17 cellular contexts compared by ENCODE assay signal in the genomic region with DNA sequence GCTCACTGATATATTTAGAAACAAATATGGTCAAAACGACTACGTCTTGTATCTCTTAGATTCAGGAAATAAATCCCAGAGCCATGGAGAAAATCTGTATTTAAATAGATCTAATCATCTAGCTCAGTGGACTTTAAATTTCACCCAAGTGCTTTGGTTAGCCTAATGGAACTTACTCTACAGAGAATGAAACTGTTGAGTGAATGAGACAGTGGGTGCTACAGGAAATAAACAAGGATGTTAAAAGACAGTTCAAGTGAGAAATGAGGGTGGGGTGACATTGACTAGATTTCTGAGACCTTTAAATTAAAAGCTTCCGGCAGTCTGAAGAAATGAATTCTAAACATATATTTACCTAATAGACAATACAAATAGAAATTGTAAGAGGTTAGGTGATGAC.
DNase-seq lines count a peak whose midpoint lies in the region; ATAC-seq and TF ChIP-seq lines count a peak whose summit lies in the region.
"Had no signal": no experiment of that assay in that cellular context is flagged by ENCODE, and none has a peak within 500 bp of the region (broad histone marks: within the 10 kb centered on the region; RNA-seq: fewer than 3 reads in every experiment).

No MANE protein-coding gene starts in this region.

- no peak for TF ChIP-seq POLR2A in sigmoid colon (IDR thresholded peaks at IDR 0.05)

- H3K27me3 ChIP-seq in mammary epithelial cell (ENCODE audit: insufficient read depth, low read length) = no peaks in the 10 kb centered on the region
- no peaks in the 10 kb centered on the region for H3K27me3 ChIP-seq in DND-41 (ENCODE audit: insufficient read depth, low read length, poor library complexity)
- H3K27me3 ChIP-seq in sigmoid colon = no peaks in the 10 kb centered on the region

- H3K4me1 ChIP-seq in mammary epithelial cell (ENCODE audit: insufficient read depth, low read length) (no peaks in the 10 kb centered on the region), DND-41 (ENCODE audit: insufficient read depth, low read length) (peaks cover 23% of the 10 kb centered on the region), sigmoid colon (no peaks in the 10 kb centered on the region)
- H3K4me1 ChIP-seq: HAP-1 had no signal

- intact Hi-C loops in MCF 10A (cut with micrococcal nuclease) (no loop called here), mammary epithelial cell (cut with micrococcal nuclease) (no loop called here), sigmoid colon (cut with DNase I) (no loop called here)

- peak overlapping the region; percentile 92 for H3K27ac Mint-ChIP-seq in MCF 10A (ENCODE audit: low read depth, unreplicated experiment)
- H3K27ac Mint-ChIP-seq in HFFc6 = peak overlapping the region; percentile 3; the same call in 1 of the 2 replicates
- H3K27ac Mint-ChIP-seq in glutamatergic neuron (ENCODE audit: unreplicated experiment) = peak overlapping the region; percentile 75
- H3K27ac Mint-ChIP-seq: CD4-positive, alpha-beta memory T cell had no signal

- H3K27me3 Mint-ChIP-seq in MCF 10A (ENCODE audit: insufficient read depth, unreplicated experiment) = no peaks in the 10 kb centered on the region
- H3K27me3 Mint-ChIP-seq in HFFc6 (ENCODE audit: insufficient read depth) = no peaks in the 10 kb centered on the region; the same call in 1 of the 2 replicates
- peaks cover 4% of the 10 kb centered on the region for H3K27me3 Mint-ChIP-seq in glutamatergic neuron (ENCODE audit: unreplicated experiment)
- H3K27me3 Mint-ChIP-seq: CD4-positive, alpha-beta memory T cell had no signal

- no peak for TF ChIP-seq EP300 in sigmoid colon (IDR thresholded peaks at IDR 0.05)

- H2AFZ ChIP-seq in mammary epithelial cell (ENCODE audit: low read depth, low read length) = no peak overlapping the region
- H2AFZ ChIP-seq in DND-41 (ENCODE audit: low read depth, low read length) = 0 out of 2 replicates have a peak overlapping the region, but pooled peaks have one; percentile 34

- BruUV-seq in MCF 10A (replicated peaks; lab: Mats Ljungman, UMichigan) (no TSS peak), mammary epithelial cell (replicated peaks; lab: Mats Ljungman, UMichigan) (no TSS peak)

- CTCF ChIA-PET in MCF 10A (lab: Yijun Ruan, JAX) (no interaction called here), mammary epithelial cell (lab: Charles Lee; ENCODE audit: low non-redundant PET) (no interaction called here)

- H3K27ac ChIP-seq in mammary epithelial cell (ENCODE audit: insufficient read depth, low read depth, low read length) (no peak overlapping the region), DND-41 (ENCODE audit: low read length) (no peak overlapping the region; the same call in 1 of the 2 replicates), sigmoid colon (no peak overlapping the region)
- H3K27ac ChIP-seq: A549 had no signal

- H3K36me3 Mint-ChIP-seq in MCF 10A (ENCODE audit: insufficient read depth, unreplicated experiment) = no peaks in the 10 kb centered on the region
- H3K36me3 Mint-ChIP-seq in HFFc6 (ENCODE audit: low read depth) = no peaks in the 10 kb centered on the region
- H3K36me3 Mint-ChIP-seq in glutamatergic neuron (ENCODE audit: unreplicated experiment) = no peaks in the 10 kb centered on the region
- H3K36me3 Mint-ChIP-seq: CD4-positive, alpha-beta memory T cell had no signal

- no peak overlapping the region for H3K4me3 Mint-ChIP-seq in MCF 10A (ENCODE audit: unreplicated experiment)
- H3K4me3 Mint-ChIP-seq in HFFc6 = no peak overlapping the region
- H3K4me3 Mint-ChIP-seq in glutamatergic neuron (ENCODE audit: unreplicated experiment) = peak overlapping the region; percentile 20
- H3K4me3 Mint-ChIP-seq: CD4-positive, alpha-beta memory T cell had no signal

- no peaks in the 10 kb centered on the region for H4K20me1 ChIP-seq in mammary epithelial cell (ENCODE audit: insufficient read depth, low read length)
- H4K20me1 ChIP-seq in DND-41 (ENCODE audit: insufficient read depth, low read length) = no peaks in the 10 kb centered on the region

- peaks cover 12% of the 10 kb centered on the region for H3K4me1 Mint-ChIP-seq in MCF 10A (ENCODE audit: insufficient read depth, unreplicated experiment)
- H3K4me1 Mint-ChIP-seq in HFFc6 (ENCODE audit: low read depth) = peaks cover 17% of the 10 kb centered on the region
- H3K4me1 Mint-ChIP-seq in glutamatergic neuron (ENCODE audit: low read depth, unreplicated experiment) = peaks cover 27% of the 10 kb centered on the region
- H3K4me1 Mint-ChIP-seq: CD4-positive, alpha-beta memory T cell had no signal

- WGBS in mammary epithelial cell (ENCODE audit: low coverage, missing lambda C conversion rate) = 51% methylated on average over 3 of the region's 3 CpGs
- whole genome bisulfite sequencing in sigmoid colon, 2 donors = 75 to 81% methylated on average over 3 of the region's 3 CpGs

- TF ChIP-seq CTCF in MCF 10A (IDR thresholded peaks at IDR 0.05; ENCODE audit: unreplicated experiment) (no peak), mammary epithelial cell (conservative IDR thresholded peaks at IDR 0.05 in 1 of 2, IDR thresholded peaks at IDR 0.05 in 1 of 2; ENCODE audit: extremely low read depth in 1 of 2, insufficient read depth in 1 of 2, low read depth in 1 of 2, low read length in 2 of 2) (no peak), DND-41 (IDR thresholded peaks at IDR 0.05; ENCODE audit: borderline replicate concordance, extremely low read depth, low read length, poor library complexity, severe bottlenecking) (no peak), HFFc6 (IDR thresholded peaks at IDR 0.05) (no peak), glutamatergic neuron (IDR thresholded peaks at IDR 0.05; ENCODE audit: partially characterized antibody, unreplicated experiment) (no peak), sigmoid colon (IDR thresholded peaks at IDR 0.05) (no peak)

- H3K79me2 ChIP-seq in mammary epithelial cell (ENCODE audit: insufficient read depth, low read length) = no peaks in the 10 kb centered on the region
- no peaks in the 10 kb centered on the region for H3K79me2 ChIP-seq in DND-41 (ENCODE audit: insufficient read depth, low read length)

- H3K4me3 ChIP-seq in mammary epithelial cell (replicated peaks in 1 of 3; ENCODE audit: insufficient read depth in 1 of 3, low read depth in 2 of 3, low read length in 3 of 3) = no peak overlapping the region
- no peak overlapping the region for H3K4me3 ChIP-seq in DND-41 (ENCODE audit: low read depth in 1 of 2, low read length in 2 of 2)
- H3K4me3 ChIP-seq in sigmoid colon = no peak overlapping the region
- H3K4me3 ChIP-seq: A549, HAP-1 had no signal

- in situ Hi-C loops in mammary epithelial cell (cut with MboI; ENCODE audit: low sequenced_read_pairs in 2 of 2) = no loop called here

- H3K9me3 ChIP-seq in mammary epithelial cell (replicated peaks; ENCODE audit: insufficient read depth, low read length) (no peaks in the 10 kb centered on the region), DND-41 (ENCODE audit: insufficient read depth, low read length, severe bottlenecking) (no peaks in the 10 kb centered on the region), sigmoid colon (no peaks in the 10 kb centered on the region)
- H3K9me3 ChIP-seq: A549, HAP-1 had no signal

- dilution Hi-C loops in mammary epithelial cell (cut with HindIII; ENCODE audit: low sequenced_read_pairs) = no loop called here

- DNase-seq in MCF 10A (ENCODE audit: unreplicated experiment) (no peak), mammary epithelial cell (no peak), DND-41 (no peak), HFFc6 (no peak), glutamatergic neuron (no peak), sigmoid colon (no peak)
- DNase-seq in activated CD8-positive, alpha-beta memory T cell treated with anti-CD3 and anti-CD28 coated beads for 24 hours = no peak
- DNase-seq: 8988T; C1 segment of cervical spinal cord; Calu3; CD4-positive, alpha-beta memory T cell; COR-L47; DMS79; GOT3 had no signal

- ATAC-seq in DND-41 (ENCODE audit: insufficient read depth, low read depth) (peak; percentile 58; the same call in 1 of the 3 replicates), GM19455 (IDR thresholded peaks at IDR 0.05; ENCODE audit: unreplicated experiment) (no peak)

- H3K36me3 ChIP-seq in mammary epithelial cell (ENCODE audit: insufficient read depth, low read length) = no peaks in the 10 kb centered on the region
- H3K36me3 ChIP-seq in DND-41 (ENCODE audit: insufficient read depth, low read length) = no peaks in the 10 kb centered on the region
- no peaks in the 10 kb centered on the region for H3K36me3 ChIP-seq in sigmoid colon
- H3K36me3 ChIP-seq: HAP-1 had no signal

- H3K4me2 ChIP-seq in mammary epithelial cell (ENCODE audit: insufficient read depth, low read depth, low read length) (no peak overlapping the region), DND-41 (ENCODE audit: insufficient read depth, low read length) (no peak overlapping the region)

- POLR2A ChIA-PET in MCF 10A (lab: Yijun Ruan, JAX) = interaction anchor here (0.9 kb wide), 1 partner anchor 27 kb away, joined by 3 read pairs; no protein-coding TSS in a partner anchor

- no peak overlapping the region for H3K9ac ChIP-seq in mammary epithelial cell (ENCODE audit: insufficient read depth, low read length)
- no peak overlapping the region for H3K9ac ChIP-seq in DND-41 (ENCODE audit: low read depth, low read length)

- no peaks in the 10 kb centered on the region for H3K9me3 Mint-ChIP-seq in MCF 10A (ENCODE audit: unreplicated experiment)
- no peaks in the 10 kb centered on the region for H3K9me3 Mint-ChIP-seq in HFFc6
- peaks cover 13% of the 10 kb centered on the region for H3K9me3 Mint-ChIP-seq in glutamatergic neuron (ENCODE audit: unreplicated experiment)

Comparison
In these comparisons a context has a peak if more than half of its experiments do, and no peak if none do; other contexts are left out.
1. H3K27ac Mint-ChIP-seq: peak in every context shown above with its lines; median percentile 92 in MCF 10A; 75 in glutamatergic neuron; 3 in HFFc6.